15 cellular contexts compared by ENCODE assay signal in the genomic region with DNA sequence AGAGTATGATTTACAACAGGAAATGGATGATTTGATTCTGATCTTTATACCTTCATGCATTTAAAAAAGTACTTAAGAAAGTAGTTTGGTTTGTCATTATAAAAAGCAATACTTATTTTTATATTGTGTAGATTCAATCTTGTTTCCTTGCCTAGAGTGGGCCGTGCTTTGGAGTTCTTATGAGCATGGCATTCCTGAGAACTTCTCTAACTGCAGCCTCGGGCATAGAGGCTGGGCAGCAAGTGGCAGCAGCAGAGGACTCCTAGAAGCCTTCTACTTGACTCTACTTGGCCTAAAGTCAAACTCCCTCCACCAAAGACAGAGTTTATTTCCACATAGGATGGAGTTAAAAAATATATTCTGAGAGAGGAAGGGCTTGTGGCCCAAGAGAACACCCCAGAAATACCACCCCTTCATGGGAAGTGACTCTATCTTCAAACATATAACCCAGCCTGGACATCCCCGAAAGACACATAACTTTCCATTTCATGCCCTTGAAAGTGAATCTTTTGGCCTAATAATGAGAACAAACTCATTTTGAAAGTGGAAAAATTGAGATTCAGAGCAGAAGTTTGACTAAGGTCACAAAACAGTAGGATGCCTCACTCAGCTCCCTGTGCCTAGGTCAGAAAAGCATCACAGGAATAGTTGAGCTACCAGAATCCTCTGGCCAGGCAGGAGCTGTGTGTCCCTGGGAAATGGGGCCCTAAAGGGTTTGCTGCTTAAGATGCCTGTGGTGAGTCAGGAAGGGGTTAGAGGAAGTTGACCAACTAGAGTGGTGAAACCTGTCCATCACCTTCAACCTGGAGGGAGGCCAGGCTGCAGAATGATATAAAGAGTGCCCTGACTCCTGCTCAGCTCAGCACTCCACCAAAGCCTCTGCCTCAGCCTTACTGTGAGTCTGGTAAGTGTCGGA. TPM values are rescaled to one million over a fixed set of nuclear protein-coding genes. Genes with fewer than 3 reads are reported as not detected.
DNase-seq lines count a peak whose midpoint lies in the region; ATAC-seq and TF ChIP-seq lines count a peak whose summit lies in the region.
"Had no signal": no experiment of that assay in that cellular context is flagged by ENCODE, and none has a peak within 500 bp of the region (broad histone marks: within the 10 kb centered on the region; RNA-seq: fewer than 3 reads in every experiment).

A gene with protein sequence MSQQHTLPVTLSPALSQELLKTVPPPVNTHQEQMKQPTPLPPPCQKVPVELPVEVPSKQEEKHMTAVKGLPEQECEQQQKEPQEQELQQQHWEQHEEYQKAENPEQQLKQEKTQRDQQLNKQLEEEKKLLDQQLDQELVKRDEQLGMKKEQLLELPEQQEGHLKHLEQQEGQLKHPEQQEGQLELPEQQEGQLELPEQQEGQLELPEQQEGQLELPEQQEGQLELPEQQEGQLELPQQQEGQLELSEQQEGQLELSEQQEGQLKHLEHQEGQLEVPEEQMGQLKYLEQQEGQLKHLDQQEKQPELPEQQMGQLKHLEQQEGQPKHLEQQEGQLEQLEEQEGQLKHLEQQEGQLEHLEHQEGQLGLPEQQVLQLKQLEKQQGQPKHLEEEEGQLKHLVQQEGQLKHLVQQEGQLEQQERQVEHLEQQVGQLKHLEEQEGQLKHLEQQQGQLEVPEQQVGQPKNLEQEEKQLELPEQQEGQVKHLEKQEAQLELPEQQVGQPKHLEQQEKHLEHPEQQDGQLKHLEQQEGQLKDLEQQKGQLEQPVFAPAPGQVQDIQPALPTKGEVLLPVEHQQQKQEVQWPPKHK (plus strand): TSS at position 861 of the 916 bp plus-strand sequence. CDS start 1,252 bp downstream, outside the sequence.

- no peaks in the 10 kb centered on the region for H3F3A ChIP-seq in PC-3 (ENCODE audit: low read length, unreplicated experiment)

- no peaks in the 10 kb centered on the region for H3K36me3 ChIP-seq in PC-3 (ENCODE audit: low read depth, low read length)
- H3K36me3 ChIP-seq: sigmoid colon, SJCRH30 had no signal

- H3K27me3 ChIP-seq in PC-3 (ENCODE audit: low read length), result peaks cover 6% of the 10 kb centered on the region
- H3K27me3 ChIP-seq: SJCRH30 had no signal

- H2AFZ ChIP-seq in PC-3 (ENCODE audit: low read length), result no peak within 1 kb of the TSS

- H3K4me1 ChIP-seq in PC-3 (ENCODE audit: insufficient read depth, low read length), result peaks cover 34% of the 10 kb centered on the region
- H3K4me1 ChIP-seq: sigmoid colon, SJCRH30 had no signal

- ATAC-seq in GM21360 (IDR thresholded peaks at IDR 0.05; ENCODE audit: unreplicated experiment) (peak; percentile 37), PC-3 (peak; percentile 53), left ventricle myocardium superior (no peak), HG02840 (IDR thresholded peaks at IDR 0.05; ENCODE audit: low FRiP score, unreplicated experiment) (no peak)

- H3K9me3 ChIP-seq in PC-3 (ENCODE audit: low read length), result no peaks in the 10 kb centered on the region
- H3K9me3 ChIP-seq: sigmoid colon, SJCRH30 had no signal

- no peaks in the 10 kb centered on the region for H3K9me2 ChIP-seq in PC-3 (replicated peaks; ENCODE audit: low read length)

- no peaks in the 10 kb centered on the region for H3K79me2 ChIP-seq in PC-3 (ENCODE audit: low read length)

- POLR2A ChIA-PET in PC-3 (lab: Charles Lee; ENCODE audit: unreplicated experiment), result no interaction called here

- no TSS peak for BruUV-seq in PC-3 (replicated peaks; lab: Mats Ljungman, UMichigan)

- peak within 1 kb of the TSS; percentile 63 for H3K27ac ChIP-seq in PC-3 (ENCODE audit: low read length)
- H3K27ac ChIP-seq: HL-60, sigmoid colon, SJCRH30 had no signal

- peak within 1 kb of the TSS; percentile 32 for H3K4me2 ChIP-seq in PC-3 (ENCODE audit: low read length)

- DNase-seq in EL (peak; percentile 49), PC-3 (peak; percentile 91), kidney tubule cell (ENCODE audit: low spot score) (peak; percentile 74), left ventricle myocardium superior (no peak), dedifferentiated amniotic fluid mesenchymal stem cell (ENCODE audit: extremely low spot score) (no peak), NCI-H69 (lab: John Stamatoyannopoulos, UW) (no peak)
- DNase-seq: activated CD4-positive, alpha-beta T cell treated with anti-CD3 and anti-CD28 coated beads for 1 hour; activated gamma-delta T cell; NCI-H524 treated with DMSO at 0.1 percent for 48 hours; sigmoid colon; SJCRH30 had no signal

- CTCF ChIA-PET in PC-3 (lab: Charles Lee), result no interaction called here

- TF ChIP-seq CTCF in PC-3 (conservative IDR thresholded peaks at IDR 0.05; ENCODE audit: low read depth, low read length), result no peak

- no peak within 1 kb of the TSS for H3K4me3 ChIP-seq in PC-3 (ENCODE audit: low read length)
- H3K4me3 ChIP-seq: sigmoid colon, SJCRH30 had no signal

- no peak within 1 kb of the TSS; the same call in 1 of the 2 replicates for H3K9ac ChIP-seq in PC-3 (ENCODE audit: low read length)

- intact Hi-C loops in PC-3 (cut with micrococcal nuclease), result no loop called here
- intact Hi-C loops in left ventricle myocardium superior (cut with micrococcal nuclease), result no loop called here

- no peaks in the 10 kb centered on the region for H4K20me1 ChIP-seq in PC-3 (ENCODE audit: low read length)

RNA-seq across cellular contexts. Expression of the gene that starts here (rescaled TPM):
- total RNA-seq in PC-3 (2014; rRNA removed), result 0.55 and 1.0 TPM in 2 replicates
- not detected for total RNA-seq in left ventricle myocardium superior
- total RNA-seq: fibroblast of lung, sigmoid colon, SJCRH30 had no signal

Comparison
In these comparisons a context has a peak if more than half of its experiments do, and no peak if none do; other contexts are left out.
1. DNase-seq: peak in EL (single experiment), PC-3 (single experiment) and kidney tubule cell (single experiment); none in left ventricle myocardium superior (single experiment), dedifferentiated amniotic fluid mesenchymal stem cell (single experiment) and NCI-H69 (single experiment).
2. ATAC-seq: peak in GM21360 (single experiment) and PC-3 (single experiment); none in left ventricle myocardium superior (single experiment) and HG02840 (single experiment).